Comparison of ENCODE assay signal across 9 cellular contexts in the genomic region with DNA sequence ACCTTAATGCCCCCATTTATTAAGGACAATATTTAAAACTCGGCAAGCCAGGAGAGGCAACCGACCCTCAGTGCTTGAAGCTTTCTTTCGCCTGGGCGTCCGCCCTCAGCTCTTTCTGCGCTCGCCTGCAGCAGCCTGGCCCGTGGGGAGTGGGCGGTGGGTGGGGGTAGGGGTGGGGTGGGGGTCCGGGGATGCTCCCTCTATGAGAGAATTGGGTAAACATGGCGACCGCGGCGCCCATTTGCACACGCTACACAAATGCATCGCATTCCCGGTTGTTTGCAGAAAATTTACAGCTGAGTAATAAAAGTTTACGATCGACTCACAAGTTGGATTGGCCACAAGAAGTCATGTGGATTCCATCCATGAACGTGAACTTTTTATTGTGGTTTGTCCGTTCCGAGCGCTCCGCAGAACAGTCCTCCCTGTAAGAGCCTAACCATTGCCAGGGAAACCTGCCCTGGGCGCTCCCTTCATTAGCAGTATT. TPM values are rescaled to one million over a fixed set of nuclear protein-coding genes. Genes with fewer than 3 reads are reported as not detected.
A peak's percentile ranks its signal among the peaks of the same experiment; 100 is the strongest.
DNase-seq lines count a peak whose midpoint lies in the region; ATAC-seq, FAIRE-seq and TF ChIP-seq lines count a peak whose summit lies in the region.
"Had no signal": no experiment of that assay in that cellular context is flagged by ENCODE, and none has a peak within 500 bp of the region (broad histone marks: within the 10 kb centered on the region; RNA-seq: fewer than 3 reads in every experiment).

No MANE protein-coding gene starts in this region.

- TF ChIP-seq POLR2A in HCT116 (IDR thresholded peaks at IDR 0.05; ENCODE audit: borderline replicate concordance, extremely low read depth, insufficient read depth, insufficient read length) (no peak), stomach (IDR thresholded peaks at IDR 0.05) (no peak)

- peaks cover 21 to 36% of the 10 kb centered on the region in 2 experiments for H3K4me1 ChIP-seq in HCT116 (ENCODE audit: control insufficient read depth in 1 of 2, insufficient read depth in 2 of 2, low read length in 2 of 2)
- peaks cover 28 to 55% (median 45%) of the 10 kb centered on the region in 4 donors for H3K4me1 ChIP-seq in stomach

- peak overlapping the region; percentile 90 for H2AFZ ChIP-seq in HCT116 (ENCODE audit: low read depth, low read length, poor library complexity, severe bottlenecking)

- H3K9me2 ChIP-seq in HCT116 (ENCODE audit: insufficient read depth): no peaks in the 10 kb centered on the region

- peak overlapping the region; percentile 99 for H3K4me2 ChIP-seq in HCT116 (ENCODE audit: low read length)

- CTCF ChIA-PET in HCT116 (lab: Charles Lee): interaction anchor here (0.6 to 4.3 kb wide), 16 partner anchors 8 to 383 kb away, joined by 3 to 43 read pairs (median 6); a partner anchor contains a TSS

- peak overlapping the region; percentile 94 for H3K9ac ChIP-seq in HCT116 (ENCODE audit: low read length)

- 4 to 9% (median 7%) methylated on average over 22 to 25 of the region's 25 CpGs for WGBS in stomach, 5 donors

- FAIRE-seq in RCC 7860 (lab: Jason Lieb, UNC): peak; percentile 70

- no peak for TF ChIP-seq RAD21 in HCT116 (IDR thresholded peaks at IDR 0.05; ENCODE audit: low read depth)

- H3K27ac ChIP-seq in HCT116 (ENCODE audit: low read depth, low read length) (peak overlapping the region; percentile 94), stomach (no peak overlapping the region)

- intact Hi-C loops in HCT116 (cut with micrococcal nuclease): no loop called here
- intact Hi-C loops in stomach (cut with DNase I; ENCODE audit: low total_unique reads): no loop called here

- no peak for TF ChIP-seq EP300 in stomach (IDR thresholded peaks at IDR 0.05)

- POLR2A ChIA-PET in HCT116 (lab: Charles Lee): interaction anchor here (0.9 to 2.4 kb wide), 8 partner anchors 11 to 185 kb away, joined by 3 to 23 read pairs (median 6); a partner anchor contains a TSS

- RAD21 ChIA-PET in HCT116 (lab: Charles Lee; ENCODE audit: low non-redundant PET in 1 of 2, low total read pairs in 2 of 2, uncharacterized antibody in 2 of 2, unreplicated experiment in 2 of 2): interaction anchor here (0.6 to 0.9 kb wide), 3 partner anchors 185 to 270 kb away, joined by 3 to 5 read pairs (median 3); no protein-coding TSS in a partner anchor

- BruUV-seq in HCT116 (replicated peaks; lab: Mats Ljungman, UMichigan): no TSS peak

- peak; percentile 13 for ATAC-seq in HCT116
- ATAC-seq in HG02852 (IDR thresholded peaks at IDR 0.05; ENCODE audit: unreplicated experiment): no peak
- ATAC-seq in HG03097 (IDR thresholded peaks at IDR 0.05; ENCODE audit: low FRiP score, unreplicated experiment): no peak

- DNase-seq in A172 (ENCODE audit: low spot score): peak; percentile 81
- DNase-seq in HCT116 (ENCODE audit: low read depth, low spot score): no peak
- DNase-seq in RCC 7860 (ENCODE audit: low spot score): peak; percentile 68
- peak; percentile 80 for DNase-seq in glomerular visceral epithelial cell (ENCODE audit: extremely low spot score)
- DNase-seq in stomach: no peak
- no peak for DNase-seq in activated effector memory CD4-positive, alpha-beta T cell treated with Interleukin-2 at 50 U/mL for 16 hours
- DNase-seq: stimulated activated CD4-positive, alpha-beta T cell treated with anti-CD3 and anti-CD28 coated beads, Interleukin-4, amount 100 ng/mL, for 24 hours had no signal

- H3K79me2 ChIP-seq in HCT116 (ENCODE audit: insufficient read depth, low read length): no peaks in the 10 kb centered on the region

- no peaks in the 10 kb centered on the region for H3K36me3 ChIP-seq in HCT116 (ENCODE audit: control insufficient read depth in 1 of 2, insufficient read depth in 2 of 2, low read length in 2 of 2)
- H3K36me3 ChIP-seq in stomach: no peaks in the 10 kb centered on the region

- no peaks in the 10 kb centered on the region for H3K9me3 ChIP-seq in HCT116 (ENCODE audit: control insufficient read depth in 1 of 2, insufficient read depth in 1 of 2, low read depth in 1 of 2, low read length in 2 of 2)
- peaks cover 0 to 5% (median 0%) of the 10 kb centered on the region in 4 donors for H3K9me3 ChIP-seq in stomach

- H3K27me3 ChIP-seq in HCT116 (ENCODE audit: insufficient read depth, low read length): no peaks in the 10 kb centered on the region
- H3K27me3 ChIP-seq in stomach: peaks cover 40 to 100% (median 97%) of the 10 kb centered on the region in 3 donors

- peak overlapping the region; percentile 76 to 88 for H3K4me3 ChIP-seq in HCT116 (replicated peaks in 1 of 2; ENCODE audit: low read depth in 1 of 2, low read length in 2 of 2)
- H3K4me3 ChIP-seq in stomach: peak overlapping the region in 1 of 4 donors; percentile 55

- no peak for TF ChIP-seq CTCF in HCT116 (IDR thresholded peaks at IDR 0.05 in 2 of 3, conservative IDR thresholded peaks at IDR 0.05 in 1 of 3; ENCODE audit: borderline replicate concordance in 1 of 3, insufficient read depth in 1 of 3, low read depth in 2 of 3, low read length in 2 of 3)
- no peak for TF ChIP-seq CTCF in stomach (IDR thresholded peaks at IDR 0.05)

- H4K20me1 ChIP-seq in HCT116 (ENCODE audit: insufficient read depth): no peaks in the 10 kb centered on the region

TF ChIP-seq in HCT116, 20 proteins besides CTCF, POLR2A, EP300 and RAD21:
- TF ChIP-seq JUND (IDR thresholded peaks at IDR 0.05) (no peak), SRF (IDR thresholded peaks at IDR 0.05; ENCODE audit: low read depth) (no peak), YY1 (IDR thresholded peaks at IDR 0.05; ENCODE audit: extremely low read depth, insufficient replicate concordance, low read depth, low read length) (peak; percentile 83), POLR2AphosphoS5 (IDR thresholded peaks at IDR 0.05; ENCODE audit: low read depth, low read length) (peak; percentile 48; the same call in 1 of the 2 replicates)

RNA-seq across cellular contexts. Expression of a gene that starts 7.7 kb away (rescaled TPM):
- total RNA-seq in A172 (2014; rRNA removed; shearing (Covaris generic)): not detected in 2 replicates
- total RNA-seq in HCT116 (2021; ENCODE audit: unreplicated experiment) (0.98 TPM), stomach (not detected)
- 0.52 and 0.90 TPM in 2 replicates for polyA plus RNA-seq in HCT116 (2012)
- under 1 TPM in 1 of 3 donors, not detected in 2; 0.08 TPM for polyA plus RNA-seq in stomach

RNA-seq across cellular contexts. Expression of a gene that starts 11.7 kb away (rescaled TPM):
- total RNA-seq in A172 (2014; rRNA removed; shearing (Covaris generic)): 0.31 and 2.5 TPM in 2 replicates
- 3.1 TPM for total RNA-seq in HCT116 (2021; ENCODE audit: unreplicated experiment)
- polyA plus RNA-seq in HCT116 (2012): 2.8 and 4.1 TPM in 2 replicates
- 1 to 10 TPM in 1 of 5 donors, not detected in 4; 2.0 TPM for total RNA-seq in stomach
- polyA plus RNA-seq in stomach: 1 to 10 TPM in 1 of 3 donors, under 1 TPM in 1, not detected in 1; 0.46 to 1.0 TPM

RNA-seq across cellular contexts. Expression of a gene that starts 16.3 kb away (rescaled TPM):
- 0.57 TPM in 1 of 2 replicates, not detected in the other for total RNA-seq in A172 (2014; rRNA removed; shearing (Covaris generic))
- 1.1 TPM for total RNA-seq in HCT116 (2021; ENCODE audit: unreplicated experiment)
- 0.37 and 0.42 TPM in 2 replicates for polyA plus RNA-seq in HCT116 (2012)
- not detected for total RNA-seq in stomach
- polyA plus RNA-seq in stomach: 1 to 10 TPM in 1 of 3 donors, under 1 TPM in 1, not detected in 1; 0.25 to 1.3 TPM

RNA-seq across cellular contexts. Expression of a gene that starts 16.6 kb away (rescaled TPM):
- 6.3 and 11.0 TPM in 2 replicates for total RNA-seq in A172 (2014; rRNA removed; shearing (Covaris generic))
- total RNA-seq in HCT116 (2021; ENCODE audit: unreplicated experiment): 11.3 TPM
- 3.9 and 5.3 TPM in 2 replicates for polyA plus RNA-seq in HCT116 (2012)
- not detected for total RNA-seq in stomach
- under 1 TPM in 1 of 3 donors, not detected in 2; 0.08 TPM for polyA plus RNA-seq in stomach

RNA-seq across cellular contexts. Expression of a gene that starts 31.6 kb away (rescaled TPM):
- total RNA-seq in A172 (2014; rRNA removed; shearing (Covaris generic)): 4.4 and 4.9 TPM in 2 replicates
- 3.8 TPM for total RNA-seq in HCT116 (2021; ENCODE audit: unreplicated experiment)
- polyA plus RNA-seq in HCT116 (2012): 1.00 and 2.6 TPM in 2 replicates
- not detected for total RNA-seq in stomach
- polyA plus RNA-seq in stomach: not detected

Comparison
In these comparisons a context has a peak if more than half of its experiments do, and no peak if none do; other contexts are left out.
1. DNase-seq: peak in A172 (single experiment), RCC 7860 (single experiment) and glomerular visceral epithelial cell (single experiment); none in HCT116 (single experiment), stomach (single experiment) and activated effector memory CD4-positive, alpha-beta T cell treated with Interleukin-2 at 50 U/mL for 16 hours (single experiment).